Comparison of ENCODE assay signal across 8 cellular contexts in the genomic region with DNA sequence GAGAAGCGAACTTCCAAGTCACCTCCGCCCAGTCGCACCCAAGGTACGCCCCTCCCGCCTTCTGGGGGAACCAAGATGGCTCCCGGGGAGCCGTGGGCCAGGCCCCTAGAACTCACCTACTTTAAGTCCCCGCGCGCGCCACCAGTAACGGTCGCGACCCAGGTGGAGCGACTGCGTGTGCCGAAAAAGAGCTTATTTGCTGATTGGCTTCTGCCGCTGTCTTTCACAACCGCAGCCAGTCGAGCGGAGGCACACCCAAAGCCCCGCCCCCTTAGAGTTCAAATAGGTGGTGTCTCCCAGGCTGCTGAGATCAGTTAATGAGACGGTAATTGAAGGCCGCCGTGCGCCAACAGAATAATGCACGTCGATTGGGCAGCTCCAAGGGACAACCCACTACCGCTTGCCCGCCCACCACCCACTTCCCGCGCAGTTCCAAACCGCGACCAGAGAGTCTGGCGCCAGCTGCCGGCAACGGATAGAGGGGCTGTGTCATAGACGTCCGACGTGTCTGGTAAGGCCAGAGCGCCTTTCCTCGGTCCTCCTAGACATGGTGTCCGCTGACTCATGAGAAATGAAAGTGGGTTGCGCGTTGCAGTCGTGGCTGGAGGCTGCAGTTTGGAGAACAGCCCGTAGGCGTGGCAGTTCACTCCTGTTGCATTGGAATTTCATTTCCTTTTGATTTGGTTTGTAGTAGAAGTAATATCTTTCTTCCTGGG. TPM values are rescaled to one million over a fixed set of nuclear protein-coding genes. Genes with fewer than 3 reads are reported as not detected.
DNase-seq lines count a peak whose midpoint lies in the region; ATAC-seq and TF ChIP-seq lines count a peak whose summit lies in the region.

A gene with protein sequence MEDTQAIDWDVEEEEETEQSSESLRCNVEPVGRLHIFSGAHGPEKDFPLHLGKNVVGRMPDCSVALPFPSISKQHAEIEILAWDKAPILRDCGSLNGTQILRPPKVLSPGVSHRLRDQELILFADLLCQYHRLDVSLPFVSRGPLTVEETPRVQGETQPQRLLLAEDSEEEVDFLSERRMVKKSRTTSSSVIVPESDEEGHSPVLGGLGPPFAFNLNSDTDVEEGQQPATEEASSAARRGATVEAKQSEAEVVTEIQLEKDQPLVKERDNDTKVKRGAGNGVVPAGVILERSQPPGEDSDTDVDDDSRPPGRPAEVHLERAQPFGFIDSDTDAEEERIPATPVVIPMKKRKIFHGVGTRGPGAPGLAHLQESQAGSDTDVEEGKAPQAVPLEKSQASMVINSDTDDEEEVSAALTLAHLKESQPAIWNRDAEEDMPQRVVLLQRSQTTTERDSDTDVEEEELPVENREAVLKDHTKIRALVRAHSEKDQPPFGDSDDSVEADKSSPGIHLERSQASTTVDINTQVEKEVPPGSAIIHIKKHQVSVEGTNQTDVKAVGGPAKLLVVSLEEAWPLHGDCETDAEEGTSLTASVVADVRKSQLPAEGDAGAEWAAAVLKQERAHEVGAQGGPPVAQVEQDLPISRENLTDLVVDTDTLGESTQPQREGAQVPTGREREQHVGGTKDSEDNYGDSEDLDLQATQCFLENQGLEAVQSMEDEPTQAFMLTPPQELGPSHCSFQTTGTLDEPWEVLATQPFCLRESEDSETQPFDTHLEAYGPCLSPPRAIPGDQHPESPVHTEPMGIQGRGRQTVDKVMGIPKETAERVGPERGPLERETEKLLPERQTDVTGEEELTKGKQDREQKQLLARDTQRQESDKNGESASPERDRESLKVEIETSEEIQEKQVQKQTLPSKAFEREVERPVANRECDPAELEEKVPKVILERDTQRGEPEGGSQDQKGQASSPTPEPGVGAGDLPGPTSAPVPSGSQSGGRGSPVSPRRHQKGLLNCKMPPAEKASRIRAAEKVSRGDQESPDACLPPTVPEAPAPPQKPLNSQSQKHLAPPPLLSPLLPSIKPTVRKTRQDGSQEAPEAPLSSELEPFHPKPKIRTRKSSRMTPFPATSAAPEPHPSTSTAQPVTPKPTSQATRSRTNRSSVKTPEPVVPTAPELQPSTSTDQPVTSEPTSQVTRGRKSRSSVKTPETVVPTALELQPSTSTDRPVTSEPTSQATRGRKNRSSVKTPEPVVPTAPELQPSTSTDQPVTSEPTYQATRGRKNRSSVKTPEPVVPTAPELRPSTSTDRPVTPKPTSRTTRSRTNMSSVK (N-terminal part only) (minus strand): TSS at position 153 of the 716 bp plus-strand sequence. CDS start 2,106 bp downstream, outside the sequence.

- no peaks in the 10 kb centered on the region for H3K9me3 ChIP-seq in suprapubic skin

- H3K4me1 Mint-ChIP-seq in activated naive CD4-positive, alpha-beta T cell treated with anti-CD3 and anti-CD28 coated beads, Interleukin-2, amount 50 U/mL, for 24 hours: peaks cover 50% of the 10 kb centered on the region

- DNase-seq in GM10248 (ENCODE audit: extremely low spot score) (peak; percentile 95), NCI-H1092 (lab: John Stamatoyannopoulos, UW) (peak; percentile 97), germinal center (ENCODE audit: low spot score) (peak; percentile 96), nucleus accumbens (lab: John Stamatoyannopoulos, UW) (peak; percentile 79 to 100 (median 99)), suprapubic skin (ENCODE audit: low spot score in 2 of 2) (peak; percentile 100)

- peak within 1 kb of the TSS; percentile 69 for H3K4me3 ChIP-seq in suprapubic skin

- H3K4me3 Mint-ChIP-seq in activated naive CD4-positive, alpha-beta T cell treated with anti-CD3 and anti-CD28 coated beads, Interleukin-2, amount 50 U/mL, for 24 hours: peak within 1 kb of the TSS; percentile 98

- CTCF ChIA-PET in GM10248 (lab: Yijun Ruan, JAX): interaction anchor here (1.0 to 30.8 kb wide), 7 partner anchors 13 to 120 kb away, joined by 3 to 776 read pairs (median 8); partner anchors contain the start of genes DHX16 and NRM

- POLR2A ChIA-PET in GM10248 (lab: Yijun Ruan, JAX): interaction anchor here (0.6 to 1.3 kb wide), 13 partner anchors 12 to 160 kb away, joined by 3 to 17 read pairs (median 4); partner anchors contain the start of genes DHX16, NRM and PRR3

- peak within 1 kb of the TSS; percentile 89 for H3K27ac ChIP-seq in suprapubic skin

- peak within 1 kb of the TSS; percentile 99 for H3K27ac Mint-ChIP-seq in activated naive CD4-positive, alpha-beta T cell treated with anti-CD3 and anti-CD28 coated beads, Interleukin-2, amount 50 U/mL, for 24 hours

- no peaks in the 10 kb centered on the region for H3K27me3 ChIP-seq in suprapubic skin

- WGBS in suprapubic skin: 0% methylated on average over 33 of the region's 48 CpGs

- ATAC-seq in HG02588 (IDR thresholded peaks at IDR 0.05; ENCODE audit: unreplicated experiment) (peak; percentile 57), SK-N-SH treated with all-trans-retinoic acid at 6 μM for 48 hours (peak; percentile 82)

- no peak for TF ChIP-seq EP300 in suprapubic skin (IDR thresholded peaks at IDR 0.05)

- H3K4me1 ChIP-seq in suprapubic skin: peaks cover 40% of the 10 kb centered on the region

- TF ChIP-seq CTCF in GM10248 (IDR thresholded peaks at IDR 0.05; ENCODE audit: control extremely low read depth, extremely low read depth, low read depth, missing control alignments) (no peak), suprapubic skin (IDR thresholded peaks at IDR 0.05) (peak; percentile 36 to 39)

- H3K36me3 Mint-ChIP-seq in activated naive CD4-positive, alpha-beta T cell treated with anti-CD3 and anti-CD28 coated beads, Interleukin-2, amount 50 U/mL, for 24 hours: peaks cover 21% of the 10 kb centered on the region

- no peaks in the 10 kb centered on the region for H3K27me3 Mint-ChIP-seq in activated naive CD4-positive, alpha-beta T cell treated with anti-CD3 and anti-CD28 coated beads, Interleukin-2, amount 50 U/mL, for 24 hours

- H3K36me3 ChIP-seq in suprapubic skin: peaks cover 24% of the 10 kb centered on the region

- peak in 1 of 2 donors; percentile 38 for TF ChIP-seq POLR2A in suprapubic skin (IDR thresholded peaks at IDR 0.05)

- no peaks in the 10 kb centered on the region for H3K9me3 Mint-ChIP-seq in activated naive CD4-positive, alpha-beta T cell treated with anti-CD3 and anti-CD28 coated beads, Interleukin-2, amount 50 U/mL, for 24 hours

TF ChIP-seq in SK-N-SH treated with all-trans-retinoic acid at 6 μM for 48 hours, 23 proteins besides CTCF, POLR2A, EP300 and RAD21:
- no peak for TF ChIP-seq ZFP3 (CRISPR knock-in tag; IDR thresholded peaks at IDR 0.05)
- TF ChIP-seq, protein P1, sequence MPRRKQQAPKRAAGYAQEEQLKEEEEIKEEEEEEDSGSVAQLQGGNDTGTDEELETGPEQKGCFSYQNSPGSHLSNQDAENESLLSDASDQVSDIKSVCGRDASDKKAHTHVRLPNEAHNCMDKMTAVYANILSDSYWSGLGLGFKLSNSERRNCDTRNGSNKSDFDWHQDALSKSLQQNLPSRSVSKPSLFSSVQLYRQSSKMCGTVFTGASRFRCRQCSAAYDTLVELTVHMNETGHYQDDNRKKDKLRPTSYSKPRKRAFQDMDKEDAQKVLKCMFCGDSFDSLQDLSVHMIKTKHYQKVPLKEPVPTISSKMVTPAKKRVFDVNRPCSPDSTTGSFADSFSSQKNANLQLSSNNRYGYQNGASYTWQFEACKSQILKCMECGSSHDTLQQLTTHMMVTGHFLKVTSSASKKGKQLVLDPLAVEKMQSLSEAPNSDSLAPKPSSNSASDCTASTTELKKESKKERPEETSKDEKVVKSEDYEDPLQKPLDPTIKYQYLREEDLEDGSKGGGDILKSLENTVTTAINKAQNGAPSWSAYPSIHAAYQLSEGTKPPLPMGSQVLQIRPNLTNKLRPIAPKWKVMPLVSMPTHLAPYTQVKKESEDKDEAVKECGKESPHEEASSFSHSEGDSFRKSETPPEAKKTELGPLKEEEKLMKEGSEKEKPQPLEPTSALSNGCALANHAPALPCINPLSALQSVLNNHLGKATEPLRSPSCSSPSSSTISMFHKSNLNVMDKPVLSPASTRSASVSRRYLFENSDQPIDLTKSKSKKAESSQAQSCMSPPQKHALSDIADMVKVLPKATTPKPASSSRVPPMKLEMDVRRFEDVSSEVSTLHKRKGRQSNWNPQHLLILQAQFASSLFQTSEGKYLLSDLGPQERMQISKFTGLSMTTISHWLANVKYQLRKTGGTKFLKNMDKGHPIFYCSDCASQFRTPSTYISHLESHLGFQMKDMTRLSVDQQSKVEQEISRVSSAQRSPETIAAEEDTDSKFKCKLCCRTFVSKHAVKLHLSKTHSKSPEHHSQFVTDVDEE (CRISPR knock-in tag; IDR thresholded peaks at IDR 0.05): 0 out of 2 replicates have a peak, but pooled peaks have one; percentile 16

RNA-seq across cellular contexts. Expression of the gene that starts here (rescaled TPM):
- 10 to 100 TPM; 10.4 to 27.0 (median 16.3) TPM for total RNA-seq in suprapubic skin

Comparison
In these comparisons a context has a peak if more than half of its experiments do, and no peak if none do; other contexts are left out.
1. Peak in every context shown above with its lines: DNase-seq, ATAC-seq, H3K4me3 ChIP-seq and H3K27ac ChIP-seq.